In genomic region chr1:181044449-181044966, GRCh38 we compare ENCODE assay signal across 8 cellular contexts. TPM values are rescaled to one million over a fixed set of nuclear protein-coding genes. Genes with fewer than 3 reads are reported as not detected.
DNase-seq lines count a peak whose midpoint lies in the region; ATAC-seq and TF ChIP-seq lines count a peak whose summit lies in the region.

No MANE protein-coding gene starts in this region.

- H3K9me3 Mint-ChIP-seq in activated B cell treated with CpG ODN at 0.5 μM for 24 hours = no peaks in the 10 kb centered on the region

- peak overlapping the region; percentile 71 to 77 for H3K27ac ChIP-seq in left lung

- DNase-seq in NK-92 treated with Interleukin-12 subunit alpha and Interleukin-12 subunit beta, amount 100 ng/mL, for 24 hours (lab: John Stamatoyannopoulos, UW) = peak; percentile 89
- DNase-seq in NK-92 (lab: John Stamatoyannopoulos, UW; ENCODE audit: unreplicated experiment) (no peak), activated B cell treated with CpG ODN at 0.5 μM for 24 hours (no peak), left lung (peak; percentile 83 to 88), posterior vena cava (ENCODE audit: low spot score) (no peak), medulla oblongata (ENCODE audit: extremely low spot score) (no peak), DMS114 treated with DMSO at 0.1 percent for 48 hours (lab: John Stamatoyannopoulos, UW; ENCODE audit: unreplicated experiment) (no peak)

- no peaks in the 10 kb centered on the region for H3K9me3 ChIP-seq in left lung

- no peak overlapping the region for H3K4me3 Mint-ChIP-seq in activated B cell treated with CpG ODN at 0.5 μM for 24 hours

- peaks cover 9 to 53% of the 10 kb centered on the region in 2 donors for H3K4me1 ChIP-seq in left lung

- H3K27ac Mint-ChIP-seq in activated B cell treated with CpG ODN at 0.5 μM for 24 hours = peak overlapping the region; percentile 36

- no peaks in the 10 kb centered on the region for H3K27me3 Mint-ChIP-seq in activated B cell treated with CpG ODN at 0.5 μM for 24 hours

- ATAC-seq in HG02973 (IDR thresholded peaks at IDR 0.05; ENCODE audit: unreplicated experiment) (peak; percentile 68), activated B cell treated with CpG ODN at 0.5 μM for 24 hours (ENCODE audit: low read depth) (peak; percentile 62), left lung (peak; percentile 83)

- H3K4me1 Mint-ChIP-seq in activated B cell treated with CpG ODN at 0.5 μM for 24 hours = peaks cover 36% of the 10 kb centered on the region

- CTCF ChIA-PET in activated B cell treated with CpG ODN at 0.5 μM for 24 hours (lab: Charles Lee) = no interaction called here

- H3K4me3 ChIP-seq in left lung = no peak overlapping the region

- TF ChIP-seq CTCF in activated B cell treated with CpG ODN at 0.5 μM for 24 hours (IDR thresholded peaks at IDR 0.05) (no peak), left lung (IDR thresholded peaks at IDR 0.05) (no peak)

- intact Hi-C loops in activated B cell treated with CpG ODN at 0.5 μM for 24 hours (cut with micrococcal nuclease) (no loop called here), left lung (cut with DNase I) (loop anchor here in 1 of 2 donors (10.0 kb wide), 1 partner anchor 100 kb away; no protein-coding TSS in a partner anchor), posterior vena cava (cut with DNase I) (no loop called here)

- H3K36me3 Mint-ChIP-seq in activated B cell treated with CpG ODN at 0.5 μM for 24 hours (ENCODE audit: low read depth) = peaks cover 49% of the 10 kb centered on the region

- H3K27me3 ChIP-seq in left lung = no peaks in the 10 kb centered on the region

- POLR2A ChIA-PET in activated B cell treated with CpG ODN at 0.5 μM for 24 hours (lab: Charles Lee) = interaction anchor here (2.3 to 3.6 kb wide), 2 partner anchors 19 to 46 kb away, joined by 11 to 13 read pairs; no protein-coding TSS in a partner anchor

- H3K36me3 ChIP-seq in left lung = peaks cover 0 to 20% of the 10 kb centered on the region in 2 donors

RNA-seq across cellular contexts. Expression of gene MR1, which starts 10.7 kb away (rescaled TPM):
- total RNA-seq in activated B cell treated with CpG ODN at 0.5 μM for 24 hours (24.3 and 24.8 TPM in 2 replicates), left lung (10 to 100 TPM; 36.9 to 45.7 TPM), posterior vena cava (10 to 100 TPM; 13.9 to 21.9 TPM)

RNA-seq across cellular contexts. Expression of gene STX6, which starts 21.8 kb away (rescaled TPM):
- 20.3 and 22.8 TPM in 2 replicates for total RNA-seq in activated B cell treated with CpG ODN at 0.5 μM for 24 hours
- 10 to 100 TPM; 29.5 to 30.9 TPM for total RNA-seq in left lung
- total RNA-seq in posterior vena cava = 10 to 100 TPM; 12.8 to 15.9 TPM

RNA-seq across cellular contexts. Expression of gene IER5, which starts 44.0 kb away (rescaled TPM):
- total RNA-seq in activated B cell treated with CpG ODN at 0.5 μM for 24 hours (155 and 156 TPM in 2 replicates), left lung (10 to 100 TPM; 16.1 to 26.6 TPM), posterior vena cava (10 to 100 TPM; 12.0 to 27.3 TPM)

Comparison
In these comparisons a context has a peak if more than half of its experiments do, and no peak if none do; other contexts are left out.
1. DNase-seq: peak in NK-92 treated with Interleukin-12 subunit alpha and Interleukin-12 subunit beta, amount 100 ng/mL, for 24 hours (single experiment) and left lung (2 of 2); none in NK-92 (single experiment), activated B cell treated with CpG ODN at 0.5 μM for 24 hours (single experiment), posterior vena cava (single experiment), medulla oblongata (single experiment) and DMS114 treated with DMSO at 0.1 percent for 48 hours (single experiment).
2. Peak in every context shown above with its lines, with median percentiles within 50 percentile points of each other: ATAC-seq.